In genomic region chr10:65396997-65397396, GRCh38 we compare ENCODE assay signal across 28 cellular contexts.
"Had no signal": no experiment of that assay in that cellular context is flagged by ENCODE, and none has a peak within 500 bp of the region (broad histone marks: within the 10 kb centered on the region; RNA-seq: fewer than 3 reads in every experiment).

No MANE protein-coding gene starts in this region.

- H3K4me1 Mint-ChIP-seq: natural killer cell; nephron; neural progenitor cell; stimulated activated effector memory CD8-positive, alpha-beta T cell treated with anti-CD3 and anti-CD28 coated beads, Interleukin-12 subunit alpha, Interleukin-12 subunit beta, amount 100 ng/mL, for 72 hours; stimulated activated naive B cell treated with anti-CD40 and anti-IgM and Interleukin-4, amounts not matched to agents 10 μg/mL and 1 μg/mL and 100 μg/mL, for 72 hours had no signal

- H3K27ac Mint-ChIP-seq: natural killer cell; nephron; neural progenitor cell; progenitor cell of endocrine pancreas; stimulated activated effector memory CD8-positive, alpha-beta T cell treated with anti-CD3 and anti-CD28 coated beads, Interleukin-12 subunit alpha, Interleukin-12 subunit beta, amount 100 ng/mL, for 72 hours; stimulated activated naive B cell treated with anti-CD40 and anti-IgM and Interleukin-4, amounts not matched to agents 10 μg/mL and 1 μg/mL and 100 μg/mL, for 72 hours; stimulated activated naive CD8-positive, alpha-beta T cell treated with anti-CD3 and anti-CD28 coated beads, Interleukin-15, Interleukin-2, amounts not matched to agents 100 ng/mL and 50 ng/mL, for 24 hours had no signal

- ATAC-seq: natural killer cell; psoas muscle; right cardiac atrium; right lobe of liver; stimulated activated effector memory CD8-positive, alpha-beta T cell treated with anti-CD3 and anti-CD28 coated beads, Interleukin-12 subunit alpha, Interleukin-12 subunit beta, amount 100 ng/mL, for 72 hours; stimulated activated naive B cell treated with anti-CD40 and anti-IgM and Interleukin-4, amounts not matched to agents 10 μg/mL and 1 μg/mL and 100 μg/mL, for 72 hours had no signal

- H2AFZ ChIP-seq: neural progenitor cell, parathyroid adenoma had no signal

- H3K4me2 ChIP-seq: neural progenitor cell had no signal

- H3K27me3 ChIP-seq: neural progenitor cell, ovary, right lobe of liver, sigmoid colon, stomach, thyroid gland, tibial nerve, upper lobe of left lung, vagina had no signal

- H3K9me3 Mint-ChIP-seq: neural progenitor cell had no signal

- DNase-seq: natural killer cell; occipital lobe; ovary; posterior cingulate gyrus; psoas muscle; right cardiac atrium; right lobe of liver; sigmoid colon; stimulated activated CD4-positive, alpha-beta T cell treated with anti-CD3 and anti-CD28 coated beads, Interleukin-15, amount 100 ng/mL, for 24 hours; stimulated activated CD4-positive, alpha-beta T cell treated with anti-CD3 and anti-CD28 coated beads, Interleukin-2, amount 100 ng/mL, for 24 hours; stimulated activated CD4-positive, alpha-beta T cell treated with anti-CD3 and anti-CD28 coated beads, Interleukin-2, amount 100 ng/mL, for 48 hours; stimulated activated CD4-positive, alpha-beta T cell treated with anti-CD3 and anti-CD28 coated beads, Interleukin-4, amount 100 ng/mL, for 24 hours; stimulated activated naive B cell treated with anti-CD40 and anti-IgM and Interleukin-4, amounts not matched to agents 10 μg/mL and 1 μg/mL and 100 μg/mL, for 72 hours; stimulated activated naive CD4-positive, alpha-beta T cell treated with Interleukin-2 at 50 U/mL for 16 hours; stomach; thyroid gland; trophoblast cell; upper lobe of left lung had no signal

- H3K4me1 ChIP-seq: neural progenitor cell, parathyroid adenoma, psoas muscle, right lobe of liver, stomach, thyroid gland, tibial nerve, upper lobe of left lung, vagina had no signal

- H3K4me3 Mint-ChIP-seq: natural killer cell; nephron; neural progenitor cell; stimulated activated effector memory CD8-positive, alpha-beta T cell treated with anti-CD3 and anti-CD28 coated beads, Interleukin-12 subunit alpha, Interleukin-12 subunit beta, amount 100 ng/mL, for 72 hours; stimulated activated naive B cell treated with anti-CD40 and anti-IgM and Interleukin-4, amounts not matched to agents 10 μg/mL and 1 μg/mL and 100 μg/mL, for 72 hours; stimulated activated naive CD8-positive, alpha-beta T cell treated with anti-CD3 and anti-CD28 coated beads, Interleukin-15, Interleukin-2, amounts not matched to agents 100 ng/mL and 50 ng/mL, for 24 hours had no signal

- H3K27me3 Mint-ChIP-seq: progenitor cell of endocrine pancreas; stimulated activated naive B cell treated with anti-CD40 and anti-IgM and Interleukin-4, amounts not matched to agents 10 μg/mL and 1 μg/mL and 100 μg/mL, for 72 hours; stimulated activated naive CD8-positive, alpha-beta T cell treated with anti-CD3 and anti-CD28 coated beads, Interleukin-15, Interleukin-2, amounts not matched to agents 100 ng/mL and 50 ng/mL, for 24 hours had no signal

- H3K79me2 ChIP-seq: parathyroid adenoma had no signal

- H3K27ac ChIP-seq: neural progenitor cell, ovary, parathyroid adenoma, psoas muscle, right lobe of liver, sigmoid colon, skin epidermis, stomach, thoracic aorta, thyroid gland, tibial nerve, upper lobe of left lung, vagina had no signal

- H3K4me3 ChIP-seq: neural progenitor cell, ovary, psoas muscle, right lobe of liver, sigmoid colon, skin epidermis, stomach, thoracic aorta, thyroid gland, tibial nerve, upper lobe of left lung, vagina had no signal

- H3K36me3 Mint-ChIP-seq: neural progenitor cell; stimulated activated effector memory CD8-positive, alpha-beta T cell treated with anti-CD3 and anti-CD28 coated beads, Interleukin-12 subunit alpha, Interleukin-12 subunit beta, amount 100 ng/mL, for 72 hours; stimulated activated naive B cell treated with anti-CD40 and anti-IgM and Interleukin-4, amounts not matched to agents 10 μg/mL and 1 μg/mL and 100 μg/mL, for 72 hours had no signal

- H3K9ac ChIP-seq: neural progenitor cell, parathyroid adenoma had no signal

- H3K9me3 ChIP-seq: ovary, psoas muscle, right lobe of liver, sigmoid colon, stomach, thoracic aorta, thyroid gland, tibial nerve, upper lobe of left lung, vagina had no signal

- H3K36me3 ChIP-seq: neural progenitor cell, ovary, right lobe of liver, sigmoid colon, stomach, thoracic aorta, thyroid gland, tibial nerve, upper lobe of left lung, vagina had no signal
